28 cellular contexts compared by ENCODE assay signal in the genomic region with DNA sequence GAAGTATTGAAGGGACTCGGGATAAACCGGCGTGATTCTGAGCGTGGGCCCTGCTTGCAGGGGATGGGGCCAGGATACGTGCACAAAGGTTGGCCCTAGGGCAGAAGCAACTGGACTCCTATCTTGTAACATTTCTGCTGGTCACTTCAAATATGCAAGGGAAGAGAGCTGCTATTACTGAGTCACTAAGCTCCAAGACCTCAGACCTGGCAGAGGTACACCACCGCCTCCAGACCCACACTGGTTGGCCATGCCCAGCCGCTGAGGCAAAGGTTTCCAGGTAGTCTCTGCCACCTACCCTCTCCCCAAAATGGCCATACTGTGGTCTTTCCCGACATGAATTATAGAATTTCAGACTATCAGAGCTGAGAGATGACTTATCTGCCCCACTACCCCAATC. TPM values are rescaled to one million over a fixed set of nuclear protein-coding genes. Genes with fewer than 3 reads are reported as not detected.
"Had no signal": no experiment of that assay in that cellular context is flagged by ENCODE, and none has a peak within 500 bp of the region (broad histone marks: within the 10 kb centered on the region; RNA-seq: fewer than 3 reads in every experiment).

No MANE protein-coding gene starts in this region.

- H3K4me1 ChIP-seq: gastrocnemius medialis, left ventricle myocardium inferior, sigmoid colon, uterus had no signal

- H3K9me3 ChIP-seq: esophagus squamous epithelium, gastrocnemius medialis, left ventricle myocardium inferior, sigmoid colon, uterus had no signal

- FAIRE-seq: colon, TTC549 had no signal

- H3K4me3 ChIP-seq: esophagus squamous epithelium, gastrocnemius medialis, left ventricle myocardium inferior, sigmoid colon, smooth muscle cell, uterus had no signal

- H3K27ac ChIP-seq: esophagus squamous epithelium, gastrocnemius medialis, left ventricle myocardium inferior, sigmoid colon, uterus, WERI-Rb-1 had no signal

- H3K27me3 ChIP-seq: uterus had no signal

- ATAC-seq: activated CD8-positive, alpha-beta memory T cell treated with anti-CD3 and anti-CD28 coated beads, Interleukin-2, amount 10 ng/mL, durations not matched to agents 7 days and 5 days; activated CD8-positive, alpha-beta T cell treated with anti-CD3 and anti-CD28 coated beads for 36 hours; activated naive CD8-positive, alpha-beta T cell treated with anti-CD3 and anti-CD28 coated beads, Interleukin-2, amount 50 U/mL, for 24 hours; gastrocnemius medialis; stimulated activated naive B cell treated with anti-CD40 and anti-IgM and Interleukin-4, amounts not matched to agents 10 μg/mL and 1 μg/mL and 100 μg/mL, for 72 hours had no signal

- DNase-seq: activated CD4-positive, alpha-beta T cell treated with anti-CD3 and anti-CD28 coated beads, Interleukin-2, amount 10 ng/mL, durations not matched to agents 7 days and 5 days; activated CD4-positive, CD25-positive, alpha-beta regulatory T cell treated with anti-CD3 and anti-CD28 coated beads, Interleukin-2, amount 50 U/mL, for 72 hours; activated CD8-positive, alpha-beta memory T cell treated with anti-CD3 and anti-CD28 coated beads, Interleukin-2, amount 10 ng/mL, durations not matched to agents 7 days and 5 days; activated CD8-positive, alpha-beta T cell treated with anti-CD3 and anti-CD28 coated beads for 36 hours; activated effector memory CD4-positive, alpha-beta T cell treated with anti-CD3 and anti-CD28 coated beads, Interleukin-2, amount 50 U/mL, for 16 hours; activated naive CD4-positive, alpha-beta T cell treated with anti-CD3 and anti-CD28 coated beads, Interleukin-2, amount 50 U/mL, for 16 hours; activated naive CD8-positive, alpha-beta T cell treated with anti-CD3 and anti-CD28 coated beads, Interleukin-2, amount 50 U/mL, for 24 hours; activated T-cell treated with anti-CD3 and anti-CD28 coated beads for 4 hours; esophagus squamous epithelium; gastrocnemius medialis; head of caudate nucleus; hypothalamus; left ventricle myocardium inferior; retina; sigmoid colon; stimulated activated CD4-positive, alpha-beta T cell treated with anti-CD3 and anti-CD28 coated beads, Interleukin-2, amount 100 ng/mL, for 48 hours; stimulated activated CD8-positive, alpha-beta memory T cell treated with anti-CD3 and anti-CD28 coated beads, Interleukin-4, amount 100 ng/mL, for 48 hours; stimulated activated naive B cell treated with anti-CD40 and anti-IgM and Interleukin-4, amounts not matched to agents 10 μg/mL and 1 μg/mL and 100 μg/mL, for 72 hours; uterus; WERI-Rb-1 had no signal

- H3K36me3 ChIP-seq: esophagus squamous epithelium, gastrocnemius medialis, left ventricle myocardium inferior, sigmoid colon, uterus had no signal

RNA-seq across cellular contexts. Expression of a gene that starts 13.4 kb away (rescaled TPM):
- total RNA-seq: activated CD4-positive, alpha-beta T cell treated with anti-CD3 and anti-CD28 coated beads, Interleukin-2, amount 10 ng/mL, durations not matched to agents 7 days and 5 days; gastrocnemius medialis; left ventricle myocardium inferior; myocyte had no signal

RNA-seq across cellular contexts. Expression of a gene that starts 20.2 kb away (rescaled TPM):
- total RNA-seq: activated CD4-positive, alpha-beta T cell treated with anti-CD3 and anti-CD28 coated beads, Interleukin-2, amount 10 ng/mL, durations not matched to agents 7 days and 5 days; activated CD8-positive, alpha-beta memory T cell treated with anti-CD3 and anti-CD28 coated beads, Interleukin-2, amount 10 ng/mL, durations not matched to agents 7 days and 5 days; dermis microvascular lymphatic vessel endothelial cell; esophagus squamous epithelium; gastrocnemius medialis; lung microvascular endothelial cell; myocyte; osteocyte; sigmoid colon had no signal

RNA-seq across cellular contexts. Expression of a gene that starts 42.4 kb away (rescaled TPM):
- total RNA-seq: activated CD4-positive, alpha-beta T cell treated with anti-CD3 and anti-CD28 coated beads, Interleukin-2, amount 10 ng/mL, durations not matched to agents 7 days and 5 days; activated CD8-positive, alpha-beta memory T cell treated with anti-CD3 and anti-CD28 coated beads, Interleukin-2, amount 10 ng/mL, durations not matched to agents 7 days and 5 days; activated CD8-positive, alpha-beta T cell treated with anti-CD3 and anti-CD28 coated beads for 36 hours; dermis microvascular lymphatic vessel endothelial cell; lung microvascular endothelial cell; progenitor cell of endocrine pancreas had no signal
